Comparison of ENCODE assay signal across 1 cellular context in genomic region chr9:33415152-33416038, GRCh38.
TF ChIP-seq lines count a peak whose summit lies in the region.

No MANE protein-coding gene starts in this region.

TF ChIP-seq in HepG2, 621 proteins besides CTCF, POLR2A, EP300 and RAD21 (continued from another document and continues in another):
- TF ChIP-seq GPBP1L1 (CRISPR knock-in tag; IDR thresholded peaks at IDR 0.05) (no peak), HDAC2 (CRISPR knock-in tag; IDR thresholded peaks at IDR 0.05) (peak; percentile 99), TERF1 (CRISPR knock-in tag; IDR thresholded peaks at IDR 0.05) (no peak), REXO4 (CRISPR knock-in tag; IDR thresholded peaks at IDR 0.05; ENCODE audit: borderline replicate concordance) (no peak; the same call in 1 of the 2 replicates), ZNF512 (CRISPR knock-in tag; IDR thresholded peaks at IDR 0.05) (no peak), SP4 (CRISPR knock-in tag; IDR thresholded peaks at IDR 0.05) (peak; percentile 86), ADNP (CRISPR knock-in tag; IDR thresholded peaks at IDR 0.05) (no peak), ZNF746 (CRISPR knock-in tag; IDR thresholded peaks at IDR 0.05) (peak; percentile 90), ZBTB4 (CRISPR knock-in tag; IDR thresholded peaks at IDR 0.05; ENCODE audit: borderline replicate concordance) (peak; percentile 61; the same call in 1 of the 2 replicates), MXI1 (IDR thresholded peaks at IDR 0.05; ENCODE audit: borderline replicate concordance, low read depth, low read length) (peak; percentile 85; the same call in 2 of the 3 replicates), MTF1 (CRISPR knock-in tag; IDR thresholded peaks at IDR 0.05) (no peak), KLF13 (CRISPR knock-in tag; IDR thresholded peaks at IDR 0.05) (no peak), ZNF75D (CRISPR knock-in tag; IDR thresholded peaks at IDR 0.05; ENCODE audit: borderline replicate concordance) (no peak), SIX4 (CRISPR knock-in tag; IDR thresholded peaks at IDR 0.05) (peak; percentile 92), KDM3A (CRISPR knock-in tag; IDR thresholded peaks at IDR 0.05; ENCODE audit: low read depth) (peak; percentile 99), MIER2 (CRISPR knock-in tag; IDR thresholded peaks at IDR 0.05) (peak; percentile 85), TBP (CRISPR knock-in tag; IDR thresholded peaks at IDR 0.05) (no peak), ZNF883 (CRISPR knock-in tag; IDR thresholded peaks at IDR 0.05; ENCODE audit: not compliant biosample characterization) (no peak), RXRB (CRISPR knock-in tag; IDR thresholded peaks at IDR 0.05; ENCODE audit: borderline replicate concordance) (peak; percentile 98), DNMT1 (CRISPR knock-in tag; IDR thresholded peaks at IDR 0.05) (no peak; the same call in 1 of the 2 replicates), ZNF207 (IDR thresholded peaks at IDR 0.05; ENCODE audit: borderline replicate concordance) (no peak), EED (CRISPR knock-in tag; IDR thresholded peaks at IDR 0.05) (no peak), PAWR (CRISPR knock-in tag; IDR thresholded peaks at IDR 0.05; ENCODE audit: borderline replicate concordance) (no peak), RFXANK (CRISPR knock-in tag; IDR thresholded peaks at IDR 0.05) (peak; percentile 80; the same call in 1 of the 2 replicates), ZNF782 (CRISPR knock-in tag; IDR thresholded peaks at IDR 0.05; ENCODE audit: borderline replicate concordance) (peak; percentile 50; the same call in 1 of the 2 replicates), RFX5 (IDR thresholded peaks at IDR 0.05; ENCODE audit: low read depth, low read length) (no peak), TCF7L2 (IDR thresholded peaks at IDR 0.05; ENCODE audit: low read depth, low read length) (peak; percentile 91), PHF20 (CRISPR knock-in tag; IDR thresholded peaks at IDR 0.05) (no peak), JUN (CRISPR knock-in tag; IDR thresholded peaks at IDR 0.05) (peak; percentile 86), ZSCAN9 (CRISPR knock-in tag; IDR thresholded peaks at IDR 0.05; ENCODE audit: borderline replicate concordance) (peak; percentile 91), RNF2 (conservative IDR thresholded peaks at IDR 0.05; ENCODE audit: low read depth) (peak; percentile 95), MEIS2 (CRISPR knock-in tag; IDR thresholded peaks at IDR 0.05) (peak; percentile 93; the same call in 1 of the 2 replicates), ZNF235 (CRISPR knock-in tag; IDR thresholded peaks at IDR 0.05; ENCODE audit: borderline replicate concordance) (peak; percentile 43; the same call in 1 of the 2 replicates), ZSCAN20 (CRISPR knock-in tag; IDR thresholded peaks at IDR 0.05; ENCODE audit: borderline replicate concordance) (no peak; the same call in 1 of the 2 replicates), ZNF326 (CRISPR knock-in tag; IDR thresholded peaks at IDR 0.05; ENCODE audit: borderline replicate concordance) (no peak), ZC3H4 (CRISPR knock-in tag; IDR thresholded peaks at IDR 0.05; ENCODE audit: borderline replicate concordance) (no peak), SP5 (CRISPR knock-in tag; IDR thresholded peaks at IDR 0.05; ENCODE audit: borderline replicate concordance, low read depth) (peak; percentile 100), NCOA2 (CRISPR knock-in tag; IDR thresholded peaks at IDR 0.05) (peak; percentile 96), ZNF891 (CRISPR knock-in tag; IDR thresholded peaks at IDR 0.05) (no peak), TRIM24 (CRISPR knock-in tag; IDR thresholded peaks at IDR 0.05) (peak; percentile 90), PHF21A (CRISPR knock-in tag; IDR thresholded peaks at IDR 0.05) (peak; percentile 98), ZNF18 (CRISPR knock-in tag; IDR thresholded peaks at IDR 0.05; ENCODE audit: insufficient replicate concordance) (peak; percentile 100), JARID2 (CRISPR knock-in tag; IDR thresholded peaks at IDR 0.05; ENCODE audit: insufficient replicate concordance) (no peak), JUND (CRISPR knock-in tag; IDR thresholded peaks at IDR 0.05) (peak; percentile 87), ZNF383 (CRISPR knock-in tag; IDR thresholded peaks at IDR 0.05; ENCODE audit: borderline replicate concordance) (no peak), SCMH1 (CRISPR knock-in tag; IDR thresholded peaks at IDR 0.05; ENCODE audit: borderline replicate concordance) (no peak), MIER3 (CRISPR knock-in tag; IDR thresholded peaks at IDR 0.05; ENCODE audit: borderline replicate concordance) (peak; percentile 100), ZNF10 (CRISPR knock-in tag; IDR thresholded peaks at IDR 0.05; ENCODE audit: borderline replicate concordance, low read depth) (no peak), MAFK (conservative IDR thresholded peaks at IDR 0.05 in 1 of 2, IDR thresholded peaks at IDR 0.05 in 1 of 2; ENCODE audit: low read length in 2 of 2) (no peak), ARHGAP35 (CRISPR knock-in tag; IDR thresholded peaks at IDR 0.05; ENCODE audit: borderline replicate concordance) (peak; percentile 85; the same call in 1 of the 2 replicates), ZNF34 (CRISPR knock-in tag; IDR thresholded peaks at IDR 0.05; ENCODE audit: borderline replicate concordance) (peak; percentile 94), ZNF879 (CRISPR knock-in tag; IDR thresholded peaks at IDR 0.05) (no peak), ZNF264 (CRISPR knock-in tag; IDR thresholded peaks at IDR 0.05) (peak; percentile 94), ZFP37 (CRISPR knock-in tag; IDR thresholded peaks at IDR 0.05; ENCODE audit: borderline replicate concordance) (peak; percentile 90), ZSCAN22 (CRISPR knock-in tag; IDR thresholded peaks at IDR 0.05) (no peak), MYC (CRISPR knock-in tag; IDR thresholded peaks at IDR 0.05; ENCODE audit: borderline replicate concordance) (peak; percentile 84; the same call in 1 of the 2 replicates), IKZF5 (CRISPR knock-in tag; IDR thresholded peaks at IDR 0.05) (peak; percentile 98), ZNF160 (CRISPR knock-in tag; IDR thresholded peaks at IDR 0.05) (peak; percentile 85; the same call in 1 of the 2 replicates), ZNF792 (CRISPR knock-in tag; IDR thresholded peaks at IDR 0.05) (peak; percentile 87), ZNF337 (CRISPR knock-in tag; IDR thresholded peaks at IDR 0.05; ENCODE audit: borderline replicate concordance, low read depth) (peak; percentile 85; the same call in 1 of the 2 replicates), HCFC1 (IDR thresholded peaks at IDR 0.05; ENCODE audit: low read depth, low read length) (no peak), ZNF431 (CRISPR knock-in tag; IDR thresholded peaks at IDR 0.05; ENCODE audit: borderline replicate concordance, low read depth) (no peak; the same call in 1 of the 2 replicates), KLF6 (CRISPR knock-in tag; IDR thresholded peaks at IDR 0.05) (peak; percentile 84), CEBPG (CRISPR knock-in tag; IDR thresholded peaks at IDR 0.05) (peak; percentile 84), ZNF569 (CRISPR knock-in tag; IDR thresholded peaks at IDR 0.05; ENCODE audit: borderline replicate concordance) (0 out of 2 replicates have a peak, but pooled peaks have one; percentile 17), ZNF574 (CRISPR knock-in tag; IDR thresholded peaks at IDR 0.05) (peak; percentile 83)
